11 cellular contexts compared by ENCODE assay signal in the genomic region with DNA sequence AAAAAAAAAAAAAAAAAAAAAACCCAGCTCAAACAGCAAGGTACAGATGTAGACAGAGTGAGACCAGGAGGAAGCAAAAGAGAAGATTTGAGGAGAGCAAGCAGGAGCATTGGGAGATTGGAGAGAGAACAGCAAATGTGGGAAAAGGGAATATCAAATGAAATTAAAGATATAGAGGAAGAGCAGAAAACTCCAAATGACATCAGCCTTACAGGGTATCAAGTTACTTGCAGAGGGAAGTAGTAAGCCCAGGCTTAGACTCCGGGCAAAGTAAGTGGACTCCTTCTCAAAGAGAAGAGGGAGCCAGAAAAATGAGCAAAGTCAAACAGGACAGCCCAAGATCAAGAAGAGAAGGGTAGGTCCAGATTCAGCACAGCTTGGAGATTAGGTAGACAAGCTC.
DNase-seq lines count a peak whose midpoint lies in the region; ATAC-seq and TF ChIP-seq lines count a peak whose summit lies in the region.
"Had no signal": no experiment of that assay in that cellular context is flagged by ENCODE, and none has a peak within 500 bp of the region (broad histone marks: within the 10 kb centered on the region; RNA-seq: fewer than 3 reads in every experiment).

No MANE protein-coding gene starts in this region.

- DNase-seq in DMS53 treated with DMSO at 0.1 percent for 48 hours (lab: John Stamatoyannopoulos, UW; ENCODE audit: unreplicated experiment) (peak; percentile 30), NCI-H510A (lab: John Stamatoyannopoulos, UW) (peak; percentile 9), epithelial cell of prostate (ENCODE audit: low read depth, low spot score) (no peak), osteoblast (ENCODE audit: insufficient read length, low spot score, missing footprints) (no peak), COLO668 (lab: John Stamatoyannopoulos, UW; ENCODE audit: unreplicated experiment) (no peak), NK-92 (lab: John Stamatoyannopoulos, UW; ENCODE audit: unreplicated experiment) (no peak), NCI-H1436 (lab: John Stamatoyannopoulos, UW) (no peak)
- DNase-seq: activated CD4-positive, alpha-beta T cell treated with anti-CD3 and anti-CD28 coated beads for 4 hours; NCI-H1417; RPMI8226 had no signal

- ATAC-seq in HG03521 (IDR thresholded peaks at IDR 0.05; ENCODE audit: unreplicated experiment): no peak

- no peak overlapping the region for H3K4me3 ChIP-seq in osteoblast (ENCODE audit: insufficient read depth, low read length)

- peak overlapping the region; percentile 64 for H3K4me2 ChIP-seq in osteoblast (ENCODE audit: insufficient read depth, low read length)

- H2AFZ ChIP-seq in osteoblast (ENCODE audit: low read length): peak overlapping the region; percentile 90

- no peaks in the 10 kb centered on the region for H3K9me3 ChIP-seq in osteoblast (ENCODE audit: low read depth, low read length)

- H3K36me3 ChIP-seq in osteoblast (ENCODE audit: insufficient read depth, low read length): no peaks in the 10 kb centered on the region

- no peaks in the 10 kb centered on the region for H3K27me3 ChIP-seq in osteoblast (ENCODE audit: insufficient read depth, low read length)

- TF ChIP-seq CTCF in osteoblast (IDR thresholded peaks at IDR 0.05; ENCODE audit: extremely low read depth, low read depth, low read length): no peak

- H4K20me1 ChIP-seq in osteoblast (ENCODE audit: insufficient read depth, low read length): peaks cover 2% of the 10 kb centered on the region

- no peaks in the 10 kb centered on the region for H3K79me2 ChIP-seq in osteoblast (ENCODE audit: insufficient read depth, low read length)

- H3K27ac ChIP-seq in epithelial cell of prostate (peak overlapping the region; percentile 74), osteoblast (ENCODE audit: low read depth, low read length) (no peak overlapping the region)

- H3K4me1 ChIP-seq in osteoblast (ENCODE audit: insufficient read depth, low read length): peaks cover 25% of the 10 kb centered on the region

Comparison
In these comparisons a context has a peak if more than half of its experiments do, and no peak if none do; other contexts are left out.
1. DNase-seq: peak in DMS53 treated with DMSO at 0.1 percent for 48 hours (single experiment) and NCI-H510A (single experiment); none in epithelial cell of prostate (single experiment), osteoblast (single experiment), COLO668 (single experiment), NK-92 (single experiment) and NCI-H1436 (single experiment).